14 cellular contexts compared by ENCODE assay signal in the genomic region with DNA sequence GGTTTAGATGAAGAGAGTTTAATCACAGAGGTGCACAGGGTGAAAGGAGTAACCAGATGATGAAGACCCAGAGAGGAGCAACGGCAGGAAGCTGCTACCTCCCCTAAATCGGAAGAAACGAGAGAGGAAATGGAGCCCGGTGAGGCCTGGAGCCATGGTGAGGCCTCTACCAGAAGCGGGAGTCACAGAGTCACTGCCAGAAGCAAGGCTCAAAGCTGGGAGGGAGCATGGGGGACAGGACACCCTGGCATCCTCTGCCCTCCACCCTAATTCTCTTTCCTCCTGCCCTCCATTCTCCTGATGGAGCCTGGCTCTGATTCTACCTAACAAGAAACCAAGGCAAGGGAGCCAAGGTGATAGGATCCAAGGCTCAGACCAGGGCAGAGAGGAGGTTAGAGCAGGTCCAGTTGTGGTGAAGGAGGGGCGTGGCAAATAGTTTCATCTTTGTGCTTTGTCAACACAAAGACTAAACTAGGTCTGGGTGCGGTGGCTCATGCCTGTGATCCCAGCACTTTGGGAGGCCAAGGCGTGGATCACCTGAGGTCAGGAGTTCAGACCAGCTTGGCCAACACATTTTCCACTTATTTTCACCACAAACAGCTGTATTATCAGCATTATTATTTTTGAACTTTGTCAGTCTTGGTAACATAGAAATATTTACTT.
A peak's percentile ranks its signal among the peaks of the same experiment; 100 is the strongest.
DNase-seq lines count a peak whose midpoint lies in the region; ATAC-seq, FAIRE-seq and TF ChIP-seq lines count a peak whose summit lies in the region.
"Had no signal": no experiment of that assay in that cellular context is flagged by ENCODE, and none has a peak within 500 bp of the region (broad histone marks: within the 10 kb centered on the region; RNA-seq: fewer than 3 reads in every experiment).

No MANE protein-coding gene starts in this region.

- peaks cover 14% of the 10 kb centered on the region for H3K79me1 ChIP-seq in trophoblast cell (ENCODE audit: low read length)

- peak overlapping the region; percentile 84 for H4K91ac ChIP-seq in trophoblast cell (ENCODE audit: low read depth, low read length)

- DNase-seq in ELF-1 (ENCODE audit: low read depth, low spot score) (peak; percentile 44), PC-3 (peak; percentile 59), trophoblast cell (no peak), NCI-H1694 treated with DMSO at 0.1 percent for 48 hours (lab: John Stamatoyannopoulos, UW) (no peak), hepatic stellate cell (ENCODE audit: low spot score) (no peak), GM12891 (ENCODE audit: insufficient read length, low spot score) (no peak)
- DNase-seq: activated CD4-positive, CD25-positive, alpha-beta regulatory T cell treated with anti-CD3 and anti-CD28 coated beads, Interleukin-2, amount 50 U/mL, for 72 hours; CD8-positive, alpha-beta T cell; naive thymus-derived CD8-positive, alpha-beta T cell; NCI-H187 treated with DMSO at 0.1 percent for 48 hours had no signal

- H3K36me3 ChIP-seq in PC-3 (ENCODE audit: low read depth, low read length) (no peaks in the 10 kb centered on the region), gastroesophageal sphincter (no peaks in the 10 kb centered on the region), trophoblast cell (ENCODE audit: control insufficient read depth in 1 of 2, insufficient read depth in 2 of 2, low read length in 2 of 2) (no peaks in the 10 kb centered on the region)
- H3K36me3 ChIP-seq: SJSA1 had no signal

- no peaks in the 10 kb centered on the region for H3F3A ChIP-seq in PC-3 (ENCODE audit: low read length, unreplicated experiment)

- TF ChIP-seq POLR2A in gastroesophageal sphincter (IDR thresholded peaks at IDR 0.05) (no peak), GM12891 (IDR thresholded peaks at IDR 0.05; ENCODE audit: low read depth, low read length) (no peak)

- CTCF ChIA-PET in PC-3 (lab: Charles Lee) = interaction anchor here (0.6 to 0.7 kb wide), 2 partner anchors 37 to 286 kb away, joined by 3 read pairs; no protein-coding TSS in a partner anchor

- H3K4me1 ChIP-seq in PC-3 (ENCODE audit: insufficient read depth, low read length) (peaks cover 62% of the 10 kb centered on the region), gastroesophageal sphincter (peaks cover 0 to 18% (median 9%) of the 10 kb centered on the region in 3 donors), trophoblast cell (ENCODE audit: control insufficient read depth in 1 of 2, insufficient read depth in 2 of 2, low read length in 2 of 2) (peaks cover 6% of the 10 kb centered on the region in 2 experiments)

- no peak for TF ChIP-seq EP300 in gastroesophageal sphincter (IDR thresholded peaks at IDR 0.05)

- H3K4ac ChIP-seq in trophoblast cell (ENCODE audit: low read depth, low read length) = peak overlapping the region; percentile 49

- no peak overlapping the region for H3K23ac ChIP-seq in trophoblast cell (ENCODE audit: low read length)

- H3K27me3 ChIP-seq in PC-3 (ENCODE audit: low read length) (no peaks in the 10 kb centered on the region), gastroesophageal sphincter (no peaks in the 10 kb centered on the region), trophoblast cell (ENCODE audit: insufficient read depth, low read length) (no peaks in the 10 kb centered on the region)
- H3K27me3 ChIP-seq: SJSA1 had no signal

- H3K79me2 ChIP-seq in PC-3 (ENCODE audit: low read length) (no peaks in the 10 kb centered on the region), trophoblast cell (ENCODE audit: control insufficient read depth, insufficient read depth, low read length, poor library complexity) (peaks cover 2% of the 10 kb centered on the region)

- H3K9ac ChIP-seq in PC-3 (ENCODE audit: low read length) = peak overlapping the region; percentile 8; the same call in 1 of the 2 replicates
- no peak overlapping the region for H3K9ac ChIP-seq in trophoblast cell (ENCODE audit: low read length)

- intact Hi-C loops in PC-3 (cut with micrococcal nuclease) = loop anchor here (2.0 to 10.0 kb wide), 6 partner anchors 49 to 313 kb away; a partner anchor contains a TSS

- 78 to 100% methylated on average over 7 to 8 of the region's 8 CpGs for WGBS in gastroesophageal sphincter (ENCODE audit: low coverage in 1 of 2), 2 donors
- no CpG with 5 or more reads among the region's 8 CpGs for WGBS in trophoblast cell (ENCODE audit: extremely low coverage, insufficient coverage, insufficient read length)

- no peak for TF ChIP-seq CTCF in PC-3 (conservative IDR thresholded peaks at IDR 0.05; ENCODE audit: low read depth, low read length)
- no peak for TF ChIP-seq CTCF in gastroesophageal sphincter (IDR thresholded peaks at IDR 0.05)

- POLR2A ChIA-PET in PC-3 (lab: Charles Lee; ENCODE audit: unreplicated experiment) = no interaction called here

- H4K12ac ChIP-seq in trophoblast cell (ENCODE audit: low read depth, low read length) = no peak overlapping the region

- FAIRE-seq in GM12891 (lab: Jason Lieb, UNC) = no peak
- FAIRE-seq: H54 had no signal

- no peaks in the 10 kb centered on the region for H4K20me1 ChIP-seq in PC-3 (ENCODE audit: low read length)

- H4K8ac ChIP-seq in trophoblast cell (ENCODE audit: low read depth, low read length) = peak overlapping the region; percentile 76

- peak overlapping the region; percentile 87 for H2BK120ac ChIP-seq in trophoblast cell (ENCODE audit: insufficient read depth, low read length, poor library complexity)

- H3K9me3 ChIP-seq in PC-3 (ENCODE audit: low read length) (no peaks in the 10 kb centered on the region), gastroesophageal sphincter (no peaks in the 10 kb centered on the region), trophoblast cell (ENCODE audit: insufficient read depth, low read depth, low read length) (no peaks in the 10 kb centered on the region)
- H3K9me3 ChIP-seq: SJSA1 had no signal

- H3K4me2 ChIP-seq in PC-3 (ENCODE audit: low read length) (peak overlapping the region; percentile 4; the same call in 1 of the 2 replicates), trophoblast cell (ENCODE audit: low read length) (no peak overlapping the region)

- BruUV-seq in PC-3 (replicated peaks; lab: Mats Ljungman, UMichigan) = no TSS peak

- 0 out of 2 replicates have a peak, but pooled peaks have one; percentile 9 for ATAC-seq in PC-3
- no peak for ATAC-seq in gastroesophageal sphincter
- ATAC-seq in GM18861 (IDR thresholded peaks at IDR 0.05; ENCODE audit: unreplicated experiment) = no peak
- ATAC-seq: CD8-positive, alpha-beta T cell; naive thymus-derived CD8-positive, alpha-beta T cell had no signal

- H2AFZ ChIP-seq in PC-3 (ENCODE audit: low read length) (peak overlapping the region; percentile 58; the same call in 1 of the 2 replicates), trophoblast cell (ENCODE audit: insufficient read depth, low read length, poor library complexity) (no peak overlapping the region)

- H2BK5ac ChIP-seq in trophoblast cell (ENCODE audit: low read depth, low read length, poor library complexity) = peak overlapping the region; percentile 78

- peak overlapping the region; percentile 63 for H3K18ac ChIP-seq in trophoblast cell (ENCODE audit: low read length)

- H3K9me2 ChIP-seq in PC-3 (replicated peaks; ENCODE audit: low read length) = no peaks in the 10 kb centered on the region

- H3K4me3 ChIP-seq in PC-3 (ENCODE audit: low read length) = no peak overlapping the region
- H3K4me3 ChIP-seq in gastroesophageal sphincter = no peak overlapping the region
- no peak overlapping the region for H3K4me3 ChIP-seq in trophoblast cell (ENCODE audit: low read depth, low read length)
- H3K4me3 ChIP-seq: SJSA1 had no signal

- H2AK5ac ChIP-seq in trophoblast cell (ENCODE audit: low read length) = peak overlapping the region; percentile 33

- H3K27ac ChIP-seq in PC-3 (ENCODE audit: low read length) = peak overlapping the region; percentile 50
- H3K27ac ChIP-seq in gastroesophageal sphincter = peak overlapping the region in 3 of 4 donors; percentile 51 to 87 (median 84)
- H3K27ac ChIP-seq in trophoblast cell (ENCODE audit: low read depth, low read length) = peak overlapping the region; percentile 88
- H3K27ac ChIP-seq: SJSA1 had no signal

- H2BK12ac ChIP-seq in trophoblast cell (ENCODE audit: low read length) = peak overlapping the region; percentile 97

- H3K14ac ChIP-seq in trophoblast cell (ENCODE audit: low read length) = peak overlapping the region; percentile 75

TF ChIP-seq in GM12891, 5 proteins besides CTCF, POLR2A, EP300 and RAD21:
- TF ChIP-seq POU2F2 (IDR thresholded peaks at IDR 0.05; ENCODE audit: low read depth, low read length) = no peak

Comparison
In these comparisons a context has a peak if more than half of its experiments do, and no peak if none do; other contexts are left out.
1. DNase-seq: peak in ELF-1 (single experiment) and PC-3 (single experiment); none in trophoblast cell (0 of 2), NCI-H1694 treated with DMSO at 0.1 percent for 48 hours (single experiment), hepatic stellate cell (single experiment) and GM12891 (single experiment).
2. Peak in every context shown above with its lines, with median percentiles within 50 percentile points of each other: H3K27ac ChIP-seq.